Comparison of ENCODE assay signal across 16 cellular contexts in genomic region chr3:64049136-64049535, GRCh38. TPM values are rescaled to one million over a fixed set of nuclear protein-coding genes. Genes with fewer than 3 reads are reported as not detected.
DNase-seq lines count a peak whose midpoint lies in the region; FAIRE-seq and TF ChIP-seq lines count a peak whose summit lies in the region.
"Had no signal": no experiment of that assay in that cellular context is flagged by ENCODE, and none has a peak within 500 bp of the region (broad histone marks: within the 10 kb centered on the region; RNA-seq: fewer than 3 reads in every experiment).

No MANE protein-coding gene starts in this region.

- H3K27me3 ChIP-seq in HL-60 (ENCODE audit: insufficient read depth, poor library complexity, severe bottlenecking): no peaks in the 10 kb centered on the region
- H3K27me3 ChIP-seq in bronchial epithelial cell (ENCODE audit: control insufficient read depth, insufficient read depth, low read length): no peaks in the 10 kb centered on the region
- H3K27me3 ChIP-seq in A673 (replicated peaks; ENCODE audit: insufficient read depth, low read depth, low read length, poor library complexity): no peaks in the 10 kb centered on the region

- 56 to 71% methylated on average over 1 to 2 of the region's 3 CpGs for WGBS in mesodermal cell (ENCODE audit: insufficient coverage in 2 of 2), 2 experiments

- DNase-seq in DMS53 (lab: John Stamatoyannopoulos, UW) (peak; percentile 1), DMS53 treated with DMSO at 0.1 percent for 48 hours (lab: John Stamatoyannopoulos, UW; ENCODE audit: unreplicated experiment) (no peak), HL-60 (ENCODE audit: low read depth in 1 of 2, low spot score in 1 of 2) (no peak), bronchial epithelial cell (ENCODE audit: low read depth) (peak; percentile 96), amygdala (lab: John Stamatoyannopoulos, UW) (no peak), A673 (ENCODE audit: low spot score) (no peak), NCI-H1436 (lab: John Stamatoyannopoulos, UW) (no peak)
- DNase-seq: activated effector memory CD4-positive, alpha-beta T cell treated with Interleukin-2 at 50 U/mL for 16 hours; left cardiac atrium; naive thymus-derived CD4-positive, alpha-beta T cell; NCI-H1105; NCI-H526; right cardiac atrium had no signal

- no peak for TF ChIP-seq CTCF in HL-60 (IDR thresholded peaks at IDR 0.05; ENCODE audit: insufficient read depth, low read length)
- TF ChIP-seq CTCF in bronchial epithelial cell (IDR thresholded peaks at IDR 0.05; ENCODE audit: insufficient read depth, low read length, severe bottlenecking): no peak
- TF ChIP-seq CTCF in A673 (conservative IDR thresholded peaks at IDR 0.05; ENCODE audit: low read depth, low read length): no peak

- CTCF ChIA-PET in A673 (lab: Charles Lee): no interaction called here

- no peak overlapping the region for H3K4me3 ChIP-seq in HL-60 (replicated peaks; ENCODE audit: insufficient read depth, low read length)
- no peak overlapping the region for H3K4me3 ChIP-seq in bronchial epithelial cell (ENCODE audit: low read depth, low read length)
- H3K4me3 ChIP-seq in mesodermal cell (ENCODE audit: extremely low read depth, insufficient read depth, low read length, poor library complexity, severe bottlenecking): no peak overlapping the region
- no peak overlapping the region for H3K4me3 ChIP-seq in A673 (ENCODE audit: low read depth, low read length, poor library complexity, severe bottlenecking)
- H3K4me3 ChIP-seq: thoracic aorta had no signal

- H3K36me3 ChIP-seq in bronchial epithelial cell (ENCODE audit: control insufficient read depth, insufficient read depth, low read length) (no peaks in the 10 kb centered on the region), mesodermal cell (ENCODE audit: control insufficient read depth, insufficient read depth, low read length) (no peaks in the 10 kb centered on the region), A673 (ENCODE audit: insufficient read depth, low read length, poor library complexity, severe bottlenecking) (no peaks in the 10 kb centered on the region)
- H3K36me3 ChIP-seq: thoracic aorta had no signal

- H3K4me1 ChIP-seq in mesodermal cell (ENCODE audit: control insufficient read depth, insufficient read depth, low read length, poor library complexity, severe bottlenecking) (peaks cover 51% of the 10 kb centered on the region), A673 (ENCODE audit: insufficient read depth, low read length, poor library complexity, severe bottlenecking) (peaks cover 7% of the 10 kb centered on the region)

- H3K27ac ChIP-seq in HL-60 (replicated peaks) (peak overlapping the region; percentile 33; the same call in 1 of the 2 replicates), mesodermal cell (ENCODE audit: low read depth, low read length, severe bottlenecking) (peak overlapping the region; percentile 63), A673 (ENCODE audit: low read depth, low read length, poor library complexity, severe bottlenecking) (no peak overlapping the region)
- H3K27ac ChIP-seq: 22Rv1, thoracic aorta had no signal

- intact Hi-C loops in A673 (cut with micrococcal nuclease; ENCODE audit: unreplicated experiment): no loop called here

- H3K9me3 ChIP-seq in mesodermal cell (ENCODE audit: control insufficient read depth, low read length): no peaks in the 10 kb centered on the region
- no peaks in the 10 kb centered on the region for H3K9me3 ChIP-seq in A673 (ENCODE audit: low read depth, low read length, poor library complexity, severe bottlenecking)
- H3K9me3 ChIP-seq: thoracic aorta had no signal

- POLR2A ChIA-PET in A673 (lab: Charles Lee; ENCODE audit: low non-redundant PET): no interaction called here

- peak; percentile 40 for FAIRE-seq in bronchial epithelial cell (lab: Jason Lieb, UNC)

- BruUV-seq in A673 (replicated peaks; lab: Mats Ljungman, UMichigan): no TSS peak

RNA-seq across cellular contexts. Expression of gene PSMD6, which starts 25.8 kb away (rescaled TPM):
- total RNA-seq in bronchial epithelial cell: 52.9 and 82.2 TPM in 2 replicates
- polyA plus RNA-seq in mesodermal cell (2013, experiment 1 of 2): 118 TPM
- 132 TPM for polyA plus RNA-seq in mesodermal cell (2013, experiment 2 of 2)
- total RNA-seq in A673 (2021): 65.3 and 66.5 TPM in 2 replicates

Comparison
In these comparisons a context has a peak if more than half of its experiments do, and no peak if none do; other contexts are left out.
1. DNase-seq: peak in DMS53 (single experiment) and bronchial epithelial cell (single experiment); none in DMS53 treated with DMSO at 0.1 percent for 48 hours (single experiment), HL-60 (0 of 2), amygdala (0 of 56), A673 (single experiment) and NCI-H1436 (single experiment).